In genomic region chr11:115193931-115194797, GRCh38 we compare ENCODE assay signal across 11 cellular contexts.
DNase-seq lines count a peak whose midpoint lies in the region; ATAC-seq and TF ChIP-seq lines count a peak whose summit lies in the region.
"Had no signal": no experiment of that assay in that cellular context is flagged by ENCODE, and none has a peak within 500 bp of the region (broad histone marks: within the 10 kb centered on the region; RNA-seq: fewer than 3 reads in every experiment).

No MANE protein-coding gene starts in this region.

- no peaks in the 10 kb centered on the region for H3K27me3 ChIP-seq in CD8-positive, alpha-beta T cell (ENCODE audit: insufficient read depth, low read length)
- H3K27me3 ChIP-seq: heart left ventricle had no signal

- POLR2A ChIA-PET in CD8-positive, alpha-beta T cell (lab: Charles Lee), result no interaction called here
- POLR2A ChIA-PET in activated B cell treated with CpG ODN at 0.5 μM for 24 hours (lab: Charles Lee), result no interaction called here

- H3K9me3 Mint-ChIP-seq in CD8-positive, alpha-beta T cell, result no peaks in the 10 kb centered on the region
- H3K9me3 Mint-ChIP-seq in activated B cell treated with CpG ODN at 0.5 μM for 24 hours, result peaks cover 2% of the 10 kb centered on the region
- H3K9me3 Mint-ChIP-seq: activated naive CD4-positive, alpha-beta T cell treated with anti-CD3 and anti-CD28 coated beads, Interleukin-2, amount 50 U/mL, for 72 hours had no signal

- H3K27ac Mint-ChIP-seq in CD8-positive, alpha-beta T cell, result peak overlapping the region; percentile 42
- H3K27ac Mint-ChIP-seq in activated B cell treated with CpG ODN at 0.5 μM for 24 hours, result no peak overlapping the region
- H3K27ac Mint-ChIP-seq: activated naive CD4-positive, alpha-beta T cell treated with anti-CD3 and anti-CD28 coated beads, Interleukin-2, amount 50 U/mL, for 72 hours had no signal

- no peak for TF ChIP-seq CTCF in CD8-positive, alpha-beta T cell (IDR thresholded peaks at IDR 0.05)
- no peak for TF ChIP-seq CTCF in activated B cell treated with CpG ODN at 0.5 μM for 24 hours (IDR thresholded peaks at IDR 0.05)

- no peaks in the 10 kb centered on the region for H3K4me1 ChIP-seq in CD8-positive, alpha-beta T cell (ENCODE audit: insufficient read depth, low read length)

- DNase-seq in CD8-positive, alpha-beta T cell, result no peak
- DNase-seq in activated B cell treated with CpG ODN at 0.5 μM for 24 hours (no peak), cerebellar nuclear complex (lab: John Stamatoyannopoulos, UW) (no peak), occipital lobe (lab: John Stamatoyannopoulos, UW) (no peak), HuH-7 (ENCODE audit: low spot score) (no peak)
- DNase-seq: Calu3, heart left ventricle had no signal

- no peak for ATAC-seq in CD8-positive, alpha-beta T cell
- ATAC-seq in GM19035 (IDR thresholded peaks at IDR 0.05; ENCODE audit: unreplicated experiment) (peak; percentile 93), HG03045 (IDR thresholded peaks at IDR 0.05; ENCODE audit: unreplicated experiment) (peak; percentile 72), activated B cell treated with CpG ODN at 0.5 μM for 24 hours (ENCODE audit: low read depth) (peak; percentile 57), HG03469 (IDR thresholded peaks at IDR 0.05; ENCODE audit: unreplicated experiment) (no peak)

- H3K4me3 Mint-ChIP-seq in CD8-positive, alpha-beta T cell, result peak overlapping the region; percentile 76
- H3K4me3 Mint-ChIP-seq in activated B cell treated with CpG ODN at 0.5 μM for 24 hours, result peak overlapping the region; percentile 65

- H3K27ac ChIP-seq in CD8-positive, alpha-beta T cell (ENCODE audit: low read depth, low read length), result no peak overlapping the region

- H3K27me3 Mint-ChIP-seq in CD8-positive, alpha-beta T cell (ENCODE audit: low read depth), result peaks cover 3% of the 10 kb centered on the region
- no peaks in the 10 kb centered on the region for H3K27me3 Mint-ChIP-seq in activated B cell treated with CpG ODN at 0.5 μM for 24 hours

- no peaks in the 10 kb centered on the region for H3K4me1 Mint-ChIP-seq in CD8-positive, alpha-beta T cell (ENCODE audit: low read depth)
- peaks cover 3% of the 10 kb centered on the region for H3K4me1 Mint-ChIP-seq in activated B cell treated with CpG ODN at 0.5 μM for 24 hours

- intact Hi-C loops in CD8-positive, alpha-beta T cell (cut with DNase I, micrococcal nuclease), result loop anchor here in 1 of 2 experiments (2.0 kb wide), 1 partner anchor 63 kb away; no protein-coding TSS in a partner anchor
- intact Hi-C loops in activated B cell treated with CpG ODN at 0.5 μM for 24 hours (cut with micrococcal nuclease), result no loop called here

- H3K36me3 Mint-ChIP-seq in CD8-positive, alpha-beta T cell, result no peaks in the 10 kb centered on the region
- no peaks in the 10 kb centered on the region for H3K36me3 Mint-ChIP-seq in activated B cell treated with CpG ODN at 0.5 μM for 24 hours (ENCODE audit: low read depth)
- H3K36me3 Mint-ChIP-seq: activated naive CD4-positive, alpha-beta T cell treated with anti-CD3 and anti-CD28 coated beads, Interleukin-2, amount 50 U/mL, for 72 hours had no signal

- H3K4me3 ChIP-seq in CD8-positive, alpha-beta T cell (ENCODE audit: low read depth, low read length), result peak overlapping the region; percentile 8

- CTCF ChIA-PET in CD8-positive, alpha-beta T cell (lab: Charles Lee), result interaction anchor here (0.6 kb wide), 1 partner anchor 24 kb away, joined by 3 read pairs; no protein-coding TSS in a partner anchor
- CTCF ChIA-PET in activated B cell treated with CpG ODN at 0.5 μM for 24 hours (lab: Charles Lee), result no interaction called here

- H3K36me3 ChIP-seq in CD8-positive, alpha-beta T cell (ENCODE audit: insufficient read depth, low read length), result no peaks in the 10 kb centered on the region
- H3K36me3 ChIP-seq: heart left ventricle had no signal

- H3K9me3 ChIP-seq in CD8-positive, alpha-beta T cell (ENCODE audit: low read length), result no peaks in the 10 kb centered on the region
- H3K9me3 ChIP-seq: heart left ventricle had no signal

Comparison
In these comparisons a context has a peak if more than half of its experiments do, and no peak if none do; other contexts are left out.
1. ATAC-seq: peak in GM19035 (single experiment), HG03045 (single experiment) and activated B cell treated with CpG ODN at 0.5 μM for 24 hours (single experiment); none in CD8-positive, alpha-beta T cell (single experiment) and HG03469 (single experiment).